In the genomic region with DNA sequence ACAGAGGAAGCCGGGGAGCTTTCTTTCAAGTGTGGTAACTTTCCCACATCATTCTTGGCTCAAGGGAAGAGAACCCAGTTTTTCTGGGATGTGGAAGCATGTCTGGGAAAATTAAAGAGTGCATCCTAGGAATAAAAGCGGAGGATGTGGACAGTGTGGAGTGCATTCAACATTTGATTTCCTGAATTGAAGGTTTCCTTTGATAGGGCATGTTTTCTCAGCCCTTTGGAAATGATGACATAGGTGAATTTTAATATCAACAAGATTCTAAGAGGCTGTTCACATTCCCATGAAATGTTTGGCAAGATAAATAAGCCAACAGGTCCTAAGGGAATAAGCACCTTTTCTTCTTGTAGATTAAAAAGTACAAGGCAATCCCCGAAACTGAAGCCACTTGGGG, we compare ENCODE assay signal across 17 cellular contexts.
DNase-seq lines count a peak whose midpoint lies in the region; ATAC-seq, FAIRE-seq and TF ChIP-seq lines count a peak whose summit lies in the region.
"Had no signal": no experiment of that assay in that cellular context is flagged by ENCODE, and none has a peak within 500 bp of the region (broad histone marks: within the 10 kb centered on the region; RNA-seq: fewer than 3 reads in every experiment).

No MANE protein-coding gene starts in this region.

- H3K79me2 ChIP-seq in astrocyte (ENCODE audit: insufficient read depth, low read length) = no peaks in the 10 kb centered on the region

- H3K4me1 ChIP-seq in cardiac muscle cell (ENCODE audit: low read depth) (peaks cover 31% of the 10 kb centered on the region), astrocyte (ENCODE audit: insufficient read depth, low read length) (no peaks in the 10 kb centered on the region), left lung (no peaks in the 10 kb centered on the region), colonic mucosa (no peaks in the 10 kb centered on the region)
- H3K4me1 ChIP-seq: BE2C had no signal

- H3K36me3 ChIP-seq in cardiac muscle cell (peaks cover 82% of the 10 kb centered on the region), astrocyte (ENCODE audit: insufficient read depth, low read length) (no peaks in the 10 kb centered on the region), left lung (peaks cover 0 to 5% of the 10 kb centered on the region in 2 donors), colonic mucosa (no peaks in the 10 kb centered on the region)
- H3K36me3 ChIP-seq: BE2C had no signal

- peaks cover 3% of the 10 kb centered on the region for H3K4me1 Mint-ChIP-seq in astrocyte (ENCODE audit: low read depth, unreplicated experiment)
- H3K4me1 Mint-ChIP-seq: CD4-positive, alpha-beta memory T cell had no signal

- H3K27me3 Mint-ChIP-seq in astrocyte (ENCODE audit: low read depth, unreplicated experiment) = no peaks in the 10 kb centered on the region

- peaks cover 10% of the 10 kb centered on the region for H3K36me3 Mint-ChIP-seq in astrocyte (ENCODE audit: low read depth, unreplicated experiment)
- H3K36me3 Mint-ChIP-seq: CD4-positive, alpha-beta memory T cell had no signal

- no peak overlapping the region for H3K4me3 Mint-ChIP-seq in astrocyte (ENCODE audit: unreplicated experiment)
- H3K4me3 Mint-ChIP-seq: CD4-positive, alpha-beta memory T cell; GM23338 had no signal

- no peak overlapping the region for H3K27ac Mint-ChIP-seq in astrocyte (ENCODE audit: unreplicated experiment)
- H3K27ac Mint-ChIP-seq: CD4-positive, alpha-beta memory T cell; GM23338 had no signal

- no peak overlapping the region for H3K4me2 ChIP-seq in astrocyte (ENCODE audit: low read length)
- H3K4me2 ChIP-seq: GM23338 had no signal

- intact Hi-C loops in Right ventricle myocardium superior (cut with DNase I) = no loop called here
- intact Hi-C loops in left lung (cut with DNase I) = no loop called here
- intact Hi-C loops in colonic mucosa (cut with DNase I) = no loop called here

- H3K27me3 ChIP-seq in cardiac muscle cell (no peaks in the 10 kb centered on the region), astrocyte (ENCODE audit: insufficient read depth, low read length) (no peaks in the 10 kb centered on the region), left lung (no peaks in the 10 kb centered on the region), colonic mucosa (no peaks in the 10 kb centered on the region)
- H3K27me3 ChIP-seq: BE2C had no signal

- H4K20me1 ChIP-seq in astrocyte (ENCODE audit: insufficient read depth, low read length) = no peaks in the 10 kb centered on the region

- H3K4me3 ChIP-seq in cardiac muscle cell (no peak overlapping the region), astrocyte (ENCODE audit: insufficient read depth, low read depth, low read length) (no peak overlapping the region), left lung (no peak overlapping the region), colonic mucosa (no peak overlapping the region)
- H3K4me3 ChIP-seq: GM23338 had no signal

- DNase-seq in cardiac muscle cell (ENCODE audit: low read depth in 1 of 2, low spot score in 1 of 2) = no peak
- no peak for DNase-seq in Right ventricle myocardium superior
- DNase-seq in astrocyte (ENCODE audit: low read depth) = no peak
- DNase-seq in left lung = no peak
- no peak for DNase-seq in colonic mucosa
- DNase-seq in MV-4-11 (lab: John Stamatoyannopoulos, UW) = no peak
- DNase-seq in cerebellum (ENCODE audit: low spot score) = no peak
- DNase-seq: BE2C; CD4-positive, alpha-beta memory T cell; DND-41; GDM1; H7 had no signal

- ATAC-seq in Right ventricle myocardium superior (ENCODE audit: poor library complexity) (no peak), left lung (peak; percentile 14)
- ATAC-seq: GM23338 had no signal

- H3K9ac ChIP-seq in astrocyte (ENCODE audit: low read length) (no peak overlapping the region), colonic mucosa (ENCODE audit: low read depth in 2 of 2, low read length in 2 of 2) (no peak overlapping the region)

- H3K9me3 ChIP-seq in cardiac muscle cell (ENCODE audit: low read depth) (no peaks in the 10 kb centered on the region), astrocyte (ENCODE audit: insufficient read depth, low read depth, low read length) (no peaks in the 10 kb centered on the region), left lung (no peaks in the 10 kb centered on the region), colonic mucosa (no peaks in the 10 kb centered on the region)
- H3K9me3 ChIP-seq: BE2C had no signal

- FAIRE-seq in astrocyte (lab: Jason Lieb, UNC) = peak; percentile 79
- FAIRE-seq: A204.1, GM12892 had no signal

- no peak overlapping the region for H2AFZ ChIP-seq in astrocyte (ENCODE audit: low read depth, low read length)
- H2AFZ ChIP-seq: GM23338 had no signal

- no peak for TF ChIP-seq CTCF in cardiac muscle cell (IDR thresholded peaks at IDR 0.05; ENCODE audit: low read depth, low read length)
- no peak for TF ChIP-seq CTCF in astrocyte (IDR thresholded peaks at IDR 0.05; ENCODE audit: insufficient read depth, low read depth, low read length)
- no peak for TF ChIP-seq CTCF in left lung (IDR thresholded peaks at IDR 0.05)
- TF ChIP-seq CTCF in colonic mucosa (IDR thresholded peaks at IDR 0.05) = no peak

- peak overlapping the region; percentile 44 for H3K27ac ChIP-seq in cardiac muscle cell
- H3K27ac ChIP-seq in astrocyte (ENCODE audit: low read depth, low read length) = no peak overlapping the region
- no peak overlapping the region for H3K27ac ChIP-seq in left lung
- H3K27ac ChIP-seq in colonic mucosa = no peak overlapping the region
- H3K27ac ChIP-seq: C4-2B, HL-60 had no signal

- H3K9me3 Mint-ChIP-seq in astrocyte (ENCODE audit: unreplicated experiment) = peaks cover 2% of the 10 kb centered on the region
- H3K9me3 Mint-ChIP-seq: CD4-positive, alpha-beta memory T cell; GM23338 had no signal
